ENCODE assay signal across 8 cellular contexts in genomic region chr2:176637497-176638166, GRCh38.
DNase-seq lines count a peak whose midpoint lies in the region; ATAC-seq and TF ChIP-seq lines count a peak whose summit lies in the region.

No MANE protein-coding gene starts in this region.

- peak overlapping the region; percentile 78 to 88 for H3K27ac ChIP-seq in ovary

- TF ChIP-seq CTCF in ovary (IDR thresholded peaks at IDR 0.05): no peak

- peak; percentile 7 for ATAC-seq in GM21367 (IDR thresholded peaks at IDR 0.05; ENCODE audit: unreplicated experiment)

- H3K4me3 ChIP-seq in ovary: peak overlapping the region; percentile 59

- H3K36me3 ChIP-seq in ovary: no peaks in the 10 kb centered on the region

- H3K27me3 ChIP-seq in ovary: no peaks in the 10 kb centered on the region

- DNase-seq in ELF-1 (ENCODE audit: low read depth, low spot score) (peak; percentile 34), HS-5 (ENCODE audit: low read depth) (peak; percentile 62), glomerular visceral epithelial cell (ENCODE audit: extremely low spot score) (peak; percentile 76), ovary (peak; percentile 71 to 87 (median 81)), midbrain (lab: John Stamatoyannopoulos, UW) (no peak), globus pallidus (ENCODE audit: low spot score) (no peak)
- peak; percentile 23 for DNase-seq in activated CD8-positive, alpha-beta memory T cell treated with anti-CD3 and anti-CD28 coated beads, Interleukin-2, amount 50 U/mL, for 4 hours

- H3K4me1 ChIP-seq in ovary (ENCODE audit: insufficient read depth): no peaks in the 10 kb centered on the region

- intact Hi-C loops in ovary (cut with DNase I): loop anchor here (2.0 to 10.0 kb wide), 5 partner anchors 180 to 517 kb away; partner anchors contain the start of gene HOXD8 (in 3 of the 4)

- no peaks in the 10 kb centered on the region for H3K9me3 ChIP-seq in ovary

- no peak for TF ChIP-seq EP300 in ovary (IDR thresholded peaks at IDR 0.05)

- WGBS in ovary, 3 donors: 1% methylated on average over 38 to 74 of the region's 74 CpGs

- no peak for TF ChIP-seq POLR2A in ovary (IDR thresholded peaks at IDR 0.05)

Comparison
In these comparisons a context has a peak if more than half of its experiments do, and no peak if none do; other contexts are left out.
1. DNase-seq: peak in ELF-1 (single experiment), HS-5 (single experiment), activated CD8-positive, alpha-beta memory T cell treated with anti-CD3 and anti-CD28 coated beads, Interleukin-2, amount 50 U/mL, for 4 hours (single experiment), glomerular visceral epithelial cell (single experiment) and ovary (5 of 5); none in midbrain (single experiment) and globus pallidus (single experiment).